In genomic region chr10:49594594-49594993, GRCh38 we compare ENCODE assay signal across 8 cellular contexts. TPM values are rescaled to one million over a fixed set of nuclear protein-coding genes. Genes with fewer than 3 reads are reported as not detected.
DNase-seq lines count a peak whose midpoint lies in the region; ATAC-seq and TF ChIP-seq lines count a peak whose summit lies in the region.

No MANE protein-coding gene starts in this region.

- H3K4me1 Mint-ChIP-seq in WTC11, result peaks cover 12% of the 10 kb centered on the region
- peaks cover 5 to 9% of the 10 kb centered on the region in 2 donors for H3K4me1 Mint-ChIP-seq in stimulated activated naive B cell treated with anti-CD40 and anti-IgM and Interleukin-4, amounts not matched to agents 10 μg/mL and 1 μg/mL and 100 μg/mL, for 72 hours

- H3K9me3 ChIP-seq in AG04450 (ENCODE audit: control insufficient read depth, insufficient read depth, low read length), result no peaks in the 10 kb centered on the region

- H3K27ac ChIP-seq in AG04450 (ENCODE audit: low read depth, low read length), result no peak overlapping the region

- no peaks in the 10 kb centered on the region for H3K36me3 Mint-ChIP-seq in WTC11
- no peaks in the 10 kb centered on the region for H3K36me3 Mint-ChIP-seq in stimulated activated naive B cell treated with anti-CD40 and anti-IgM and Interleukin-4, amounts not matched to agents 10 μg/mL and 1 μg/mL and 100 μg/mL, for 72 hours

- H3K4me3 ChIP-seq in AG04450 (ENCODE audit: low read depth, low read length), result no peak overlapping the region
- no peak overlapping the region for H3K4me3 ChIP-seq in retinal pigment epithelial cell (ENCODE audit: low read length)

- CTCF ChIA-PET in AG04450 (lab: Charles Lee) (interaction anchor here (0.7 to 1.9 kb wide), 16 partner anchors 8 to 937 kb away, joined by 3 to 10 read pairs (median 3); no protein-coding TSS in a partner anchor), WTC11 (lab: Charles Lee) (interaction anchor here (0.9 to 2.9 kb wide), 8 partner anchors 12 to 150 kb away, joined by 3 to 22 read pairs (median 4); partner anchors contain the start of genes CHAT and ERCC6)

- H3K27me3 Mint-ChIP-seq in WTC11 (ENCODE audit: low read depth), result peaks cover 3% of the 10 kb centered on the region
- peaks cover 42 to 66% of the 10 kb centered on the region in 2 donors for H3K27me3 Mint-ChIP-seq in stimulated activated naive B cell treated with anti-CD40 and anti-IgM and Interleukin-4, amounts not matched to agents 10 μg/mL and 1 μg/mL and 100 μg/mL, for 72 hours

- peak; percentile 32 for DNase-seq in AG04450 (ENCODE audit: low read depth, low spot score)
- peak; percentile 3 for DNase-seq in GDM1 (lab: John Stamatoyannopoulos, UW)
- DNase-seq in NCI-H146 treated with DMSO at 0.1 percent for 48 hours (lab: John Stamatoyannopoulos, UW; ENCODE audit: unreplicated experiment), result peak; percentile 34
- DNase-seq in WTC11 (ENCODE audit: low spot score), result peak; percentile 70
- DNase-seq in head of caudate nucleus, result peak in 40 of 42 donors; percentile 32 to 86 (median 66)
- DNase-seq in retinal pigment epithelial cell (ENCODE audit: low read depth), result no peak
- DNase-seq in activated T-cell treated with anti-CD3 and anti-CD28 coated beads for 4 hours, result no peak
- DNase-seq in stimulated activated naive B cell treated with anti-CD40 and anti-IgM and Interleukin-4, amounts not matched to agents 10 μg/mL and 1 μg/mL and 100 μg/mL, for 72 hours, result no peak

- H3K4me3 Mint-ChIP-seq in WTC11, result no peak overlapping the region
- H3K4me3 Mint-ChIP-seq in stimulated activated naive B cell treated with anti-CD40 and anti-IgM and Interleukin-4, amounts not matched to agents 10 μg/mL and 1 μg/mL and 100 μg/mL, for 72 hours, result no peak overlapping the region

- H3K9me3 Mint-ChIP-seq in WTC11, result peaks cover 7% of the 10 kb centered on the region; the same call in 1 of the 2 replicates
- peaks cover 5 to 6% of the 10 kb centered on the region in 2 donors for H3K9me3 Mint-ChIP-seq in stimulated activated naive B cell treated with anti-CD40 and anti-IgM and Interleukin-4, amounts not matched to agents 10 μg/mL and 1 μg/mL and 100 μg/mL, for 72 hours

- peak; percentile 72 for ATAC-seq in WTC11
- no peak for ATAC-seq in stimulated activated naive B cell treated with anti-CD40 and anti-IgM and Interleukin-4, amounts not matched to agents 10 μg/mL and 1 μg/mL and 100 μg/mL, for 72 hours (replicated peaks)

- POLR2A ChIA-PET in AG04450 (lab: Yijun Ruan, JAX) (no interaction called here), WTC11 (lab: Charles Lee) (interaction anchor here (1.1 kb wide), 1 partner anchor 150 kb away, joined by 3 read pairs; no protein-coding TSS in a partner anchor)

- peak; percentile 86 for TF ChIP-seq CTCF in AG04450 (IDR thresholded peaks at IDR 0.05; ENCODE audit: low read depth, low read length)
- peak; percentile 46 for TF ChIP-seq CTCF in WTC11 (IDR thresholded peaks at IDR 0.05)
- TF ChIP-seq CTCF in retinal pigment epithelial cell (conservative IDR thresholded peaks at IDR 0.05; ENCODE audit: low read depth, low read length), result peak; percentile 80

- intact Hi-C loops in head of caudate nucleus (cut with DNase I), result no loop called here

- no peak overlapping the region for H3K27ac Mint-ChIP-seq in WTC11
- H3K27ac Mint-ChIP-seq in stimulated activated naive B cell treated with anti-CD40 and anti-IgM and Interleukin-4, amounts not matched to agents 10 μg/mL and 1 μg/mL and 100 μg/mL, for 72 hours, result no peak overlapping the region

- peaks cover 8% of the 10 kb centered on the region for H3K27me3 ChIP-seq in AG04450 (ENCODE audit: control insufficient read depth, insufficient read depth, low read length)

TF ChIP-seq in WTC11, 78 proteins besides CTCF, POLR2A, EP300 and RAD21:
- no peak for TF ChIP-seq ESRRA (CRISPR knock-in tag; IDR thresholded peaks at IDR 0.05; ENCODE audit: borderline replicate concordance)
- TF ChIP-seq ZNF138 (CRISPR knock-in tag; conservative IDR thresholded peaks at IDR 0.05), result no peak
- no peak for TF ChIP-seq HMGA2 (CRISPR knock-in tag; IDR thresholded peaks at IDR 0.05)
- TF ChIP-seq ZBTB43 (CRISPR knock-in tag; IDR thresholded peaks at IDR 0.05), result no peak
- TF ChIP-seq ERG (CRISPR knock-in tag; IDR thresholded peaks at IDR 0.05), result no peak
- TF ChIP-seq FOXK1 (CRISPR knock-in tag; IDR thresholded peaks at IDR 0.05), result no peak

RNA-seq across cellular contexts. Expression of gene SLC18A3, which starts 15.5 kb away (rescaled TPM):
- polyA plus RNA-seq in AG04450 (2011; rRNA removed), result not detected in 2 replicates
- polyA minus RNA-seq in AG04450 (2011; rRNA and poly(A)+ RNA removed), result not detected in 2 replicates
- total RNA-seq in WTC11 (2021), result 0.07 to 0.13 TPM (median 0.09 TPM) in 3 replicates

RNA-seq across cellular contexts. Expression of gene CHAT, which starts 19.2 kb away (rescaled TPM):
- not detected in 2 replicates for polyA plus RNA-seq in AG04450 (2011; rRNA removed)
- polyA minus RNA-seq in AG04450 (2011; rRNA and poly(A)+ RNA removed), result not detected in 2 replicates
- total RNA-seq in WTC11 (2021), result not detected in 3 replicates

RNA-seq across cellular contexts. Expression of gene ERCC6, which starts 55.7 kb away (rescaled TPM):
- polyA plus RNA-seq in AG04450 (2011; rRNA removed), result 9.5 and 9.8 TPM in 2 replicates
- 28.2 and 44.2 TPM in 2 replicates for polyA minus RNA-seq in AG04450 (2011; rRNA and poly(A)+ RNA removed)
- 10.9 to 14.5 TPM (median 14.3 TPM) in 3 replicates for total RNA-seq in WTC11 (2021)

Comparison
In these comparisons a context has a peak if more than half of its experiments do, and no peak if none do; other contexts are left out.
1. DNase-seq: peak in AG04450 (single experiment), GDM1 (single experiment), NCI-H146 treated with DMSO at 0.1 percent for 48 hours (single experiment), WTC11 (single experiment) and head of caudate nucleus (40 of 42); none in retinal pigment epithelial cell (single experiment), activated T-cell treated with anti-CD3 and anti-CD28 coated beads for 4 hours (single experiment) and stimulated activated naive B cell treated with anti-CD40 and anti-IgM and Interleukin-4, amounts not matched to agents 10 μg/mL and 1 μg/mL and 100 μg/mL, for 72 hours (single experiment).
2. Peak in every context shown above with its lines, with median percentiles within 50 percentile points of each other: CTCF ChIP-seq.